Comparison of ENCODE assay signal across 8 cellular contexts in the genomic region with DNA sequence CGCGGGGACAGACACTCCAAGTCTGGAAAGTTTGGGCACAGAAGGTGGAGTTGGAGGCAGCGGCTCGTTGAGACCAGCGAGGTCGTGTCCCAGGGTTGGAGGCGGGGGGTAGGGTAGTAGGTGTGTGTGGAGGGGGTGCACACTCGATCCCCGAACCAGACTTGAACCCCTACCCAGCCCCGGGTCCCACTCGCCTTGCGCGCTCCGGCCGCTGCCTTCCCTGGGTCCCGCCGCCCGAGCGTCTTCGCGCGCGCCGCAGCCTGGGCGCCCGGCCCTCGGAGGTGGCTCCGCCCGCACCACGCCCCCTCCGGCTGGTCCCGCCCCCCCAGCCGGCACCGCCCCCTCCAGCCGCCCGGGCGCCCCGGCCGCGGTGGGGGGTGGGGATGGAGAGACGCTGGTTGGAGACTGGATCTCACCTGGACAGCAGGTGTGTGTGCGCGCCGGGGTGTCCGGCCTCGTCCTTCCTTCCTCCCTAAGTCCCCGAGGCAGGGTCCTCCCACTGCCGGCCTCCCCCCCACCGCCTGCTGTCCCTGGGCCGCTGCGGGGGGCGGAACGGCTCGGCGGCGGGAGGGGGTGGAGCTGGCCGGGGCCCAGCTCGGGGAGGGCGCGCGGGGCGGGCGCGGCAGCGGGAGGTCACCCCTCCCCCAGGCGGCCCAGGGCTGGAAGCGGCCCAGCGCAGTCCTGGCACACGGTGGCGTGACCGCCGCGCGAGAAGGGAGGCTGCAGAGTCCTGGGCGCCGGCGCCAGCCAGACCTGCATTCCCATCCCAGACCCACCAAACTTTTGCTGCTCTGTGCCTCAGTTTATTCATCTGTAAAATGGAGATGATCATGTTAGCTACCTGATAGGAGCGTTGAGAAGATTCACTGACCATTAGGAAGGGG. TPM values are rescaled to one million over a fixed set of nuclear protein-coding genes. Genes with fewer than 3 reads are reported as not detected.
DNase-seq lines count a peak whose midpoint lies in the region; ATAC-seq and TF ChIP-seq lines count a peak whose summit lies in the region.

A gene (minus strand): TSS at position 255 of the 884 bp plus-strand sequence. CDS start 3,034 bp downstream, outside the sequence.

- H3K4me3 Mint-ChIP-seq in T-cell, result peak within 1 kb of the TSS; percentile 71 to 80 (median 73)

- DNase-seq in G401 (ENCODE audit: low spot score) (peak; percentile 38), HCEC 1CT (peak; percentile 71), NAMALWA (ENCODE audit: low spot score) (peak; percentile 76), T-cell (peak; percentile 7 to 72 (median 50)), amniotic epithelial cell (ENCODE audit: low read depth) (peak; percentile 60), heart left ventricle (peak; percentile 88 to 95 (median 91)), posterior cingulate gyrus (peak; percentile 64 to 96 (median 74)), transverse colon (peak; percentile 90)

- peak in 4 of 12 donors; percentile 8 to 31 (median 22) for TF ChIP-seq CTCF in heart left ventricle (IDR thresholded peaks at IDR 0.05)
- TF ChIP-seq CTCF in transverse colon (IDR thresholded peaks at IDR 0.05), result peak in 3 of 5 experiments; percentile 11 to 14 (median 11)

- no peak for TF ChIP-seq EP300 in transverse colon (IDR thresholded peaks at IDR 0.05; ENCODE audit: low read depth)

- H3K27me3 Mint-ChIP-seq in T-cell, result peaks cover 11 to 12% of the 10 kb centered on the region in 2 donors

- no peak within 1 kb of the TSS for H3K27ac Mint-ChIP-seq in T-cell

- WGBS in heart left ventricle, 4 donors, result 1 to 6% (median 1%) methylated on average over 19 to 78 of the region's 78 CpGs
- 1 to 17% methylated on average over 1 to 44 of the region's 78 CpGs for whole genome bisulfite sequencing in transverse colon (ENCODE audit: low coverage in 1 of 2), 2 donors

- peak within 1 kb of the TSS; percentile 27 to 96 (median 77) for H3K4me3 ChIP-seq in heart left ventricle
- peak within 1 kb of the TSS; percentile 53 to 82 (median 60) for H3K4me3 ChIP-seq in transverse colon

- POLR2A ChIA-PET in T-cell (lab: Charles Lee), result no interaction called here

- H3K4me1 ChIP-seq in heart left ventricle (peaks cover 8 to 63% (median 53%) of the 10 kb centered on the region in 12 donors), transverse colon (peaks cover 0 to 47% (median 28%) of the 10 kb centered on the region in 4 donors)

- no peaks in the 10 kb centered on the region for H3K9me3 Mint-ChIP-seq in T-cell

- CTCF ChIA-PET in T-cell (lab: Charles Lee), result no interaction called here

- ATAC-seq in T-cell (replicated peaks in 1 of 4) (peak; percentile 92 to 94 (median 93)), heart left ventricle (peak; percentile 63 to 90 (median 82))

- no peaks in the 10 kb centered on the region for H3K36me3 Mint-ChIP-seq in T-cell

- H3K27me3 ChIP-seq in heart left ventricle, result peaks cover 0 to 6% (median 0%) of the 10 kb centered on the region in 9 donors
- no peaks in the 10 kb centered on the region for H3K27me3 ChIP-seq in transverse colon

- H3K27ac ChIP-seq in heart left ventricle, result peak within 1 kb of the TSS; percentile 81 to 100 (median 94)
- peak within 1 kb of the TSS; percentile 90 to 96 (median 94) for H3K27ac ChIP-seq in transverse colon

- H3K36me3 ChIP-seq in heart left ventricle, result peaks cover 0 to 58% (median 49%) of the 10 kb centered on the region in 9 donors
- peaks cover 0 to 6% (median 0%) of the 10 kb centered on the region in 4 donors for H3K36me3 ChIP-seq in transverse colon

- H3K9me3 ChIP-seq in heart left ventricle, result no peaks in the 10 kb centered on the region
- H3K9me3 ChIP-seq in transverse colon, result no peaks in the 10 kb centered on the region

- in situ Hi-C loops in G401 (cut with HindIII; ENCODE audit: low sequenced_read_pairs) (no loop called here), transverse colon (cut with MboI; ENCODE audit: low pct_ligation_motif_present in 1 of 4, low pct_unique_long_range_greater_than_20kb in 1 of 4, low sequenced_read_pairs in 3 of 4) (no loop called here)

- intact Hi-C loops in heart left ventricle (cut with DNase I), result loop anchor here in 4 of 10 donors (2.0 to 5.0 kb wide), 2 partner anchors 40 to 55 kb away; a partner anchor contains a TSS
- intact Hi-C loops in posterior cingulate gyrus (cut with DNase I), result no loop called here
- intact Hi-C loops in transverse colon (cut with DNase I; ENCODE audit: low total_unique reads), result no loop called here

- peaks cover 9 to 12% (median 12%) of the 10 kb centered on the region in 3 donors for H3K4me1 Mint-ChIP-seq in T-cell

- peak; percentile 78 to 97 for TF ChIP-seq POLR2A in heart left ventricle (IDR thresholded peaks at IDR 0.05)
- peak; percentile 45 for TF ChIP-seq POLR2A in transverse colon (IDR thresholded peaks at IDR 0.05)

RNA-seq across cellular contexts. Expression of the gene that starts here (rescaled TPM):
- 122 and 129 TPM in 2 replicates for total RNA-seq in G401 (2014; rRNA removed; shearing (Covaris generic))
- total RNA-seq in T-cell, result 1 to 10 TPM in 3 of 5 donors, under 1 TPM in 2; 0.68 to 1.9 (median 1.2) TPM
- 1,000 to 10,000 TPM in 1 of 9 donors, 100 to 1,000 TPM in 8; 232 to 1,831 (median 296) TPM for total RNA-seq in heart left ventricle
- polyA plus RNA-seq in heart left ventricle, result 100 to 1,000 TPM; 275 to 281 TPM
- 100 to 1,000 TPM; 145 to 339 (median 243) TPM for total RNA-seq in transverse colon

Comparison
In these comparisons a context has a peak if more than half of its experiments do, and no peak if none do; other contexts are left out.
1. Peak in every context shown above with its lines: DNase-seq, ATAC-seq, H3K4me3 ChIP-seq and H3K27ac ChIP-seq.
2. RNA of the gene that starts here (total RNA-seq): 145 to 339 TPM in transverse colon, 232 to 1,831 TPM in heart left ventricle and 122 to 129 TPM in G401; 0.68 to 1.9 TPM in T-cell; every median in the first group is over 10 times any median in the second.
3. DNase-seq: peak in every context shown above with its lines; median percentile 91 in heart left ventricle; 90 in transverse colon; 76 in NAMALWA; 74 in posterior cingulate gyrus; 71 in HCEC 1CT; 60 in amniotic epithelial cell; 50 in T-cell; 38 in G401.